1 cellular context compared by ENCODE assay signal in the genomic region with DNA sequence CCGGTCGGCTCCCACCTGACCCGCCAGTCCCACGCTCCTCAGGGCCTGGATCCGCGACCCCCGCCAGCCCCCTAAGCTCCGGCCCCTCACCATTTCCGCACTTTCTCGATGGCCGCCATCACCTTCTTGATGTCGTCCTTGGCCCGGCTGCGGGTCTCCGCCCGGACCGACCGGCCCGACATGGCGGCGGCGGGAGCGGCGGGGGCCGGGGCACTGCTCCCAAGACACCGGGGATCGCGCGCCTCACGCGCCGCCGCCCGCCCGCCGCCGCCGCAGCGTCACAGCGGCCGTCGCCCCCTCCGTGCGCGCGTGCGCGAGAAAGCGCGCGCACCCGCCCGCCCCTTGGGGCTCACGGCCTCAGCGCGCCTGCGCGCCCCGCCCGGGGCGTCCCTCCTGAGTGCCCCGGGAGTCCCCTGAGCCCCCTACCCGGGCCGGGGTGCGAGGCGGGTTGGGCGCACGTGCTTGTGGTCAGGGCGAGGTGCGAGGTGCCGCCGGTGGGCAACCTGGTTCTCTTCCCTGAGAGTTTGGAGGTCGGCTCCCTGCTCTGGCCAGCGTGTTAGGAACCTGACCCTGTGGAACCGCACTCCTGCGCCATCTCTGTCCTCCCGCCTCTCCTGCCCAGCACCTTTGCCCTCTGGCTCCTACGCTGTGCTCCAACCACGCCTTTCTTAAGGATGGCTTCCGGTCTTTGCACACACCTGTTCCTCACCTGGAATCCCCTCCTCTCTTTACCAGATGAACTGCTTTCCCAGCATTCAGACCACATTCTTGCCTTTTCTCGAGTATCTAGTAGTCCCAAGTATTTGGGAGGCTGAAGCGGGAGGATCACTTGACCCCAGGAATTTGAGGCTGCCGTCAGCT.
A peak's percentile ranks its signal among the peaks of the same experiment; 100 is the strongest.
TF ChIP-seq lines count a peak whose summit lies in the region.

BCL7B (minus strand) TSS at position 294 of the 861 bp plus-strand sequence; CDS start at position 182, 112 bp downstream.

TF ChIP-seq in K562, 482 proteins besides CTCF, POLR2A, EP300 and RAD21 (continued from another document):
- TF ChIP-seq ATF3 (IDR thresholded peaks at IDR 0.05) (no peak), ATF3 (CRISPR knock-in tag; conservative IDR thresholded peaks at IDR 0.05) (0 out of 2 replicates have a peak, but pooled peaks have one; percentile 44), MTA3 (IDR thresholded peaks at IDR 0.05; ENCODE audit: borderline replicate concordance) (peak; percentile 73; the same call in 1 of the 2 replicates), SMAD3 (CRISPR knock-in tag; conservative IDR thresholded peaks at IDR 0.05) (peak; percentile 76; the same call in 1 of the 2 replicates), NRF1 (conservative IDR thresholded peaks at IDR 0.05 in 1 of 2, IDR thresholded peaks at IDR 0.05 in 1 of 2) (peak; percentile 93 to 94), CHD1 (IDR thresholded peaks at IDR 0.05; ENCODE audit: low read length) (peak; percentile 85), NKRF (IDR thresholded peaks at IDR 0.05; ENCODE audit: borderline replicate concordance) (peak; percentile 27; the same call in 1 of the 2 replicates), POLR2AphosphoS5 (IDR thresholded peaks at IDR 0.05; ENCODE audit: control insufficient read depth, insufficient read depth, low read depth, low read length) (0 out of 2 replicates have a peak, but pooled peaks have one; percentile 31), JUNB (CRISPR knock-in tag; conservative IDR thresholded peaks at IDR 0.05) (peak; percentile 47), TOE1 (IDR thresholded peaks at IDR 0.05; ENCODE audit: borderline replicate concordance) (peak; percentile 60; the same call in 1 of the 2 replicates), TOE1 (CRISPR knock-in tag; IDR thresholded peaks at IDR 0.05; ENCODE audit: borderline replicate concordance, low read depth) (no peak), THAP12 (CRISPR knock-in tag; IDR thresholded peaks at IDR 0.05) (peak; percentile 76; the same call in 1 of the 2 replicates), PCBP2 (IDR thresholded peaks at IDR 0.05; ENCODE audit: low read depth, low read length, poor library complexity, severe bottlenecking) (no peak), HNRNPLL (IDR thresholded peaks at IDR 0.05; ENCODE audit: low read depth, low read length, poor library complexity, severe bottlenecking) (no peak), RB1 (IDR thresholded peaks at IDR 0.05; ENCODE audit: low read depth) (peak; percentile 52), ZNF124 (CRISPR knock-in tag; IDR thresholded peaks at IDR 0.05) (peak; percentile 33; the same call in 1 of the 2 replicates), E2F6 (IDR thresholded peaks at IDR 0.05; ENCODE audit: borderline replicate concordance in 1 of 2, extremely low read depth in 1 of 2, insufficient read depth in 1 of 2, insufficient read length in 1 of 2, low read depth in 1 of 2, low read length in 1 of 2, poor library complexity in 1 of 2, severe bottlenecking in 1 of 2) (peak; percentile 98), L3MBTL2 (IDR thresholded peaks at IDR 0.05) (peak; percentile 99), SRSF7 (optimal IDR thresholded peaks at IDR 0.05; ENCODE audit: low read depth, low read length) (no peak), PRMT5 (CRISPR knock-in tag; IDR thresholded peaks at IDR 0.05) (no peak), ZBED1 (IDR thresholded peaks at IDR 0.05) (no peak), ARHGAP35 (IDR thresholded peaks at IDR 0.05; ENCODE audit: partially characterized antibody) (no peak), POLR2H (tag; IDR thresholded peaks at IDR 0.05; ENCODE audit: low read depth) (peak; percentile 85), ZNF644 (tag; IDR thresholded peaks at IDR 0.05; ENCODE audit: low read depth) (0 out of 2 replicates have a peak, but pooled peaks have one; percentile 6), E2F3 (CRISPR knock-in tag; IDR thresholded peaks at IDR 0.05) (peak; percentile 84), U2AF2 (optimal IDR thresholded peaks at IDR 0.05; ENCODE audit: low read depth, low read length) (no peak), RBBP5 (IDR thresholded peaks at IDR 0.05; ENCODE audit: borderline replicate concordance, insufficient read depth, low read length, poor library complexity, severe bottlenecking) (peak; percentile 90), ZNF133 (CRISPR knock-in tag; IDR thresholded peaks at IDR 0.05) (0 out of 2 replicates have a peak, but pooled peaks have one; percentile 64), ZNF561 (CRISPR knock-in tag; conservative IDR thresholded peaks at IDR 0.05) (no peak)
- TF ChIP-seq, protein P1, sequence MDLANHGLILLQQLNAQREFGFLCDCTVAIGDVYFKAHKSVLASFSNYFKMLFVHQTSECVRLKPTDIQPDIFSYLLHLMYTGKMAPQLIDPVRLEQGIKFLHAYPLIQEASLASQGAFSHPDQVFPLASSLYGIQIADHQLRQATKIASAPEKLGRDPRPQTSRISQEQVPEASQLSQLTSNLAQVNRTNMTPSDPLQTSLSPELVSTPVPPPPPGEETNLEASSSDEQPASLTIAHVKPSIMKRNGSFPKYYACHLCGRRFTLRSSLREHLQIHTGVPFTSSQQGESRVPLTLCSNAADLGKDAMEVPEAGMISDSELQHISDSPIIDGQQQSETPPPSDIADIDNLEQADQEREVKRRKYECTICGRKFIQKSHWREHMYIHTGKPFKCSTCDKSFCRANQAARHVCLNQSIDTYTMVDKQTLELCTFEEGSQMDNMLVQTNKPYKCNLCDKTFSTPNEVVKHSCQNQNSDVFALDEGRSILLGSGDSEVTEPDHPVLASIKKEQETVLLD (IDR thresholded peaks at IDR 0.05): peak; percentile 68
- TF ChIP-seq, protein P2, sequence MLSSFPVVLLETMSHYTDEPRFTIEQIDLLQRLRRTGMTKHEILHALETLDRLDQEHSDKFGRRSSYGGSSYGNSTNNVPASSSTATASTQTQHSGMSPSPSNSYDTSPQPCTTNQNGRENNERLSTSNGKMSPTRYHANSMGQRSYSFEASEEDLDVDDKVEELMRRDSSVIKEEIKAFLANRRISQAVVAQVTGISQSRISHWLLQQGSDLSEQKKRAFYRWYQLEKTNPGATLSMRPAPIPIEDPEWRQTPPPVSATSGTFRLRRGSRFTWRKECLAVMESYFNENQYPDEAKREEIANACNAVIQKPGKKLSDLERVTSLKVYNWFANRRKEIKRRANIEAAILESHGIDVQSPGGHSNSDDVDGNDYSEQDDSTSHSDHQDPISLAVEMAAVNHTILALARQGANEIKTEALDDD (IDR thresholded peaks at IDR 0.05): no peak
- TF ChIP-seq, protein P3, sequence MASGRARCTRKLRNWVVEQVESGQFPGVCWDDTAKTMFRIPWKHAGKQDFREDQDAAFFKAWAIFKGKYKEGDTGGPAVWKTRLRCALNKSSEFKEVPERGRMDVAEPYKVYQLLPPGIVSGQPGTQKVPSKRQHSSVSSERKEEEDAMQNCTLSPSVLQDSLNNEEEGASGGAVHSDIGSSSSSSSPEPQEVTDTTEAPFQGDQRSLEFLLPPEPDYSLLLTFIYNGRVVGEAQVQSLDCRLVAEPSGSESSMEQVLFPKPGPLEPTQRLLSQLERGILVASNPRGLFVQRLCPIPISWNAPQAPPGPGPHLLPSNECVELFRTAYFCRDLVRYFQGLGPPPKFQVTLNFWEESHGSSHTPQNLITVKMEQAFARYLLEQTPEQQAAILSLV (tag; IDR thresholded peaks at IDR 0.05): peak; percentile 58
